26 cellular contexts compared by ENCODE assay signal in the genomic region with DNA sequence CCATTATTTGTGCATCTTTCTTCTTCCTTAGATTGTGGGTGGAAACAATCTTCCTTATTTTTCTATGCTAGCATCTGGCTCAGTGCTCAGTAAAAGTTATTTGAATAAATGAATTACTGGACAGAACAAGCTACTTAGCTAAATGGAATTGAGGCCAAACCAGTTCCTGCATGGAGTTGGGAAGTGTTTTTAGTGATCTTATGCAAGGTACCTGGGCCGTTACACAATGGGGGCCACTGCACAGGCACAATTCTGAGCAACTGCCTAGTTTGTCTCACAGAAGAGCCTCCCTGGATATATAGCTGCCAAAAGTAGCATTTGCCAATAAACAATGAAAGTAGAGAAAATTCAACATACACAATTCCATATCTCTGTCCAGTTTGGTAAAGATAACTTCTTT.
"Had no signal": no experiment of that assay in that cellular context is flagged by ENCODE, and none has a peak within 500 bp of the region (broad histone marks: within the 10 kb centered on the region; RNA-seq: fewer than 3 reads in every experiment).

No MANE protein-coding gene starts in this region.

- H3K4me3 ChIP-seq: colonic mucosa, esophagus muscularis mucosa, gastroesophageal sphincter, heart left ventricle, hepatocyte, left lung, ovary, psoas muscle, sigmoid colon, stomach, thyroid gland had no signal

- H3K4me3 Mint-ChIP-seq: dendritic cell treated with granulocyte-macrophage colony-stimulating factor and Interleukin-4, amounts not matched to agents 40 ng/mL and 50 ng/mL, for 4 days; endodermal cell; naive thymus-derived CD8-positive, alpha-beta T cell; stimulated activated effector memory CD8-positive, alpha-beta T cell treated with anti-CD3 and anti-CD28 coated beads, Interleukin-12 subunit alpha, Interleukin-12 subunit beta, amount 100 ng/mL, for 72 hours; type B pancreatic cell had no signal

- H3K27ac ChIP-seq: colonic mucosa, esophagus muscularis mucosa, foreskin keratinocyte, gastroesophageal sphincter, heart left ventricle, hepatocyte, left lung, ovary, psoas muscle, sigmoid colon, stomach, thyroid gland had no signal

- H2AFZ ChIP-seq: hepatocyte had no signal

- ATAC-seq: foreskin keratinocyte; gastroesophageal sphincter; heart left ventricle; left lung; naive thymus-derived CD8-positive, alpha-beta T cell; psoas muscle; right cardiac atrium; stimulated activated effector memory CD8-positive, alpha-beta T cell treated with anti-CD3 and anti-CD28 coated beads, Interleukin-12 subunit alpha, Interleukin-12 subunit beta, amount 100 ng/mL, for 72 hours had no signal

- H3K27me3 Mint-ChIP-seq: dendritic cell treated with granulocyte-macrophage colony-stimulating factor and Interleukin-4, amounts not matched to agents 40 ng/mL and 50 ng/mL, for 4 days; naive thymus-derived CD8-positive, alpha-beta T cell; type B pancreatic cell had no signal

- H3K27ac Mint-ChIP-seq: dendritic cell treated with granulocyte-macrophage colony-stimulating factor and Interleukin-4, amounts not matched to agents 40 ng/mL and 50 ng/mL, for 4 days; endodermal cell; naive thymus-derived CD8-positive, alpha-beta T cell; stimulated activated effector memory CD8-positive, alpha-beta T cell treated with anti-CD3 and anti-CD28 coated beads, Interleukin-12 subunit alpha, Interleukin-12 subunit beta, amount 100 ng/mL, for 72 hours; type B pancreatic cell had no signal

- H3K79me2 ChIP-seq: hepatocyte had no signal

- H3K27me3 ChIP-seq: colonic mucosa, esophagus muscularis mucosa, foreskin keratinocyte, gastroesophageal sphincter, heart left ventricle, hepatocyte, left lung, ovary, sigmoid colon, stomach, thyroid gland had no signal

- H3K4me1 ChIP-seq: colonic mucosa, foreskin keratinocyte, left lung, sigmoid colon, thyroid gland had no signal

- H3K36me3 ChIP-seq: colonic mucosa, esophagus muscularis mucosa, gastroesophageal sphincter, heart left ventricle, left lung, ovary, sigmoid colon, stomach, thyroid gland had no signal

- H3K9me3 Mint-ChIP-seq: dendritic cell treated with granulocyte-macrophage colony-stimulating factor and Interleukin-4, amounts not matched to agents 40 ng/mL and 50 ng/mL, for 4 days; endodermal cell; naive thymus-derived CD8-positive, alpha-beta T cell; stimulated activated effector memory CD8-positive, alpha-beta T cell treated with anti-CD3 and anti-CD28 coated beads, Interleukin-12 subunit alpha, Interleukin-12 subunit beta, amount 100 ng/mL, for 72 hours; type B pancreatic cell had no signal

- H3K4me1 Mint-ChIP-seq: stimulated activated effector memory CD8-positive, alpha-beta T cell treated with anti-CD3 and anti-CD28 coated beads, Interleukin-12 subunit alpha, Interleukin-12 subunit beta, amount 100 ng/mL, for 72 hours had no signal

- DNase-seq: colonic mucosa; effector CD8-positive, alpha-beta T cell; endodermal cell; foreskin keratinocyte; heart left ventricle; kidney; left lung; naive thymus-derived CD8-positive, alpha-beta T cell; occipital lobe; ovary; posterior cingulate gyrus; psoas muscle; right cardiac atrium; sigmoid colon; stimulated activated CD4-positive, alpha-beta T cell treated with anti-CD3 and anti-CD28 coated beads, Interleukin-2, amount 100 ng/mL, for 24 hours; stimulated activated CD4-positive, alpha-beta T cell treated with anti-CD3 and anti-CD28 coated beads, Interleukin-4, amount 100 ng/mL, for 24 hours; stimulated activated naive CD4-positive, alpha-beta T cell treated with Interleukin-2 at 50 U/mL for 16 hours; stomach; thyroid gland had no signal

- H3K4me2 ChIP-seq: hepatocyte had no signal

- H3K36me3 Mint-ChIP-seq: naive thymus-derived CD8-positive, alpha-beta T cell; stimulated activated effector memory CD8-positive, alpha-beta T cell treated with anti-CD3 and anti-CD28 coated beads, Interleukin-12 subunit alpha, Interleukin-12 subunit beta, amount 100 ng/mL, for 72 hours; type B pancreatic cell had no signal

- FAIRE-seq: kidney, urothelium cell line had no signal

- H3K9me3 ChIP-seq: colonic mucosa, esophagus muscularis mucosa, gastroesophageal sphincter, heart left ventricle, left lung, ovary, psoas muscle, sigmoid colon, stomach, thyroid gland had no signal
